9 cellular contexts compared by ENCODE assay signal in genomic region chr22:37808294-37808657, GRCh38. TPM values are rescaled to one million over a fixed set of nuclear protein-coding genes. Genes with fewer than 3 reads are reported as not detected.
DNase-seq lines count a peak whose midpoint lies in the region; ATAC-seq and TF ChIP-seq lines count a peak whose summit lies in the region.
"Had no signal": no experiment of that assay in that cellular context is flagged by ENCODE, and none has a peak within 500 bp of the region (broad histone marks: within the 10 kb centered on the region; RNA-seq: fewer than 3 reads in every experiment).

No MANE protein-coding gene starts in this region.

- H3K27me3 Mint-ChIP-seq in T-helper 1 cell treated with Interleukin-12 subunit alpha and Interleukin-12 subunit beta and Interleukin-4 antibody, amounts not matched to agents 30 μg/mL and 1 μg/mL, for 36 hours (ENCODE audit: low read depth), result peaks cover 27% of the 10 kb centered on the region
- H3K27me3 Mint-ChIP-seq in activated CD8-positive, alpha-beta T cell treated with anti-CD3 and anti-CD28 coated beads for 36 hours, result peaks cover 48% of the 10 kb centered on the region
- H3K27me3 Mint-ChIP-seq in stimulated activated naive CD8-positive, alpha-beta T cell treated with anti-CD3 and anti-CD28 coated beads, Interleukin-15, amount 100 ng/mL, for 72 hours, result peaks cover 78% of the 10 kb centered on the region

- TF ChIP-seq CTCF in activated CD8-positive, alpha-beta T cell treated with anti-CD3 and anti-CD28 coated beads for 36 hours (IDR thresholded peaks at IDR 0.05), result no peak

- H3K9me3 Mint-ChIP-seq in T-helper 1 cell treated with Interleukin-12 subunit alpha and Interleukin-12 subunit beta and Interleukin-4 antibody, amounts not matched to agents 30 μg/mL and 1 μg/mL, for 36 hours, result no peaks in the 10 kb centered on the region
- H3K9me3 Mint-ChIP-seq in activated CD8-positive, alpha-beta T cell treated with anti-CD3 and anti-CD28 coated beads for 36 hours, result no peaks in the 10 kb centered on the region
- no peaks in the 10 kb centered on the region for H3K9me3 Mint-ChIP-seq in stimulated activated naive CD8-positive, alpha-beta T cell treated with anti-CD3 and anti-CD28 coated beads, Interleukin-15, amount 100 ng/mL, for 72 hours

- DNase-seq in T-helper 1 cell (no peak), cerebellum (ENCODE audit: low spot score) (no peak), KBM-7 (no peak)
- DNase-seq in activated CD8-positive, alpha-beta T cell treated with anti-CD3 and anti-CD28 coated beads for 36 hours, result no peak
- no peak for DNase-seq in stimulated activated naive CD8-positive, alpha-beta T cell treated with anti-CD3 and anti-CD28 coated beads, Interleukin-15, amount 100 ng/mL, for 72 hours
- DNase-seq: NCI-H2081 treated with DMSO at 0.1 percent for 48 hours had no signal

- POLR2A ChIA-PET in activated CD8-positive, alpha-beta T cell treated with anti-CD3 and anti-CD28 coated beads for 36 hours (lab: Charles Lee), result interaction anchor here (1.0 to 3.2 kb wide), 4 partner anchors 11 to 200 kb away, joined by 3 to 7 read pairs (median 3); partner anchors contain the start of gene GGA1

- peak overlapping the region; percentile 89 for H3K4me3 ChIP-seq in iPS-18c (ENCODE audit: insufficient read depth, low read depth, low read length)

- intact Hi-C loops in activated CD8-positive, alpha-beta T cell treated with anti-CD3 and anti-CD28 coated beads for 36 hours (cut with micrococcal nuclease), result no loop called here

- H3K36me3 Mint-ChIP-seq in T-helper 1 cell treated with Interleukin-12 subunit alpha and Interleukin-12 subunit beta and Interleukin-4 antibody, amounts not matched to agents 30 μg/mL and 1 μg/mL, for 36 hours (ENCODE audit: low read depth), result peaks cover 3% of the 10 kb centered on the region
- H3K36me3 Mint-ChIP-seq in activated CD8-positive, alpha-beta T cell treated with anti-CD3 and anti-CD28 coated beads for 36 hours (ENCODE audit: low read depth), result no peaks in the 10 kb centered on the region

- CTCF ChIA-PET in activated CD8-positive, alpha-beta T cell treated with anti-CD3 and anti-CD28 coated beads for 36 hours (lab: Charles Lee), result interaction anchor here (0.5 to 5.8 kb wide), 10 partner anchors 10 to 201 kb away, joined by 3 to 73 read pairs (median 4); partner anchors contain the start of genes ANKRD54 and TRIOBP

- no peak overlapping the region for H3K27ac Mint-ChIP-seq in T-helper 1 cell treated with Interleukin-12 subunit alpha and Interleukin-12 subunit beta and Interleukin-4 antibody, amounts not matched to agents 30 μg/mL and 1 μg/mL, for 36 hours
- H3K27ac Mint-ChIP-seq in activated CD8-positive, alpha-beta T cell treated with anti-CD3 and anti-CD28 coated beads for 36 hours, result no peak overlapping the region
- no peak overlapping the region for H3K27ac Mint-ChIP-seq in stimulated activated naive CD8-positive, alpha-beta T cell treated with anti-CD3 and anti-CD28 coated beads, Interleukin-15, amount 100 ng/mL, for 72 hours

- ATAC-seq in activated CD8-positive, alpha-beta T cell treated with anti-CD3 and anti-CD28 coated beads for 36 hours, result no peak
- no peak for ATAC-seq in stimulated activated naive CD8-positive, alpha-beta T cell treated with anti-CD3 and anti-CD28 coated beads, Interleukin-15, amount 100 ng/mL, for 72 hours
- no peak for ATAC-seq in GM18502 (IDR thresholded peaks at IDR 0.05; ENCODE audit: poor library complexity, unreplicated experiment)

- H3K4me1 Mint-ChIP-seq in T-helper 1 cell treated with Interleukin-12 subunit alpha and Interleukin-12 subunit beta and Interleukin-4 antibody, amounts not matched to agents 30 μg/mL and 1 μg/mL, for 36 hours (ENCODE audit: low read depth), result peaks cover 32% of the 10 kb centered on the region
- peaks cover 27% of the 10 kb centered on the region for H3K4me1 Mint-ChIP-seq in activated CD8-positive, alpha-beta T cell treated with anti-CD3 and anti-CD28 coated beads for 36 hours (ENCODE audit: low read depth)
- peaks cover 47% of the 10 kb centered on the region for H3K4me1 Mint-ChIP-seq in stimulated activated naive CD8-positive, alpha-beta T cell treated with anti-CD3 and anti-CD28 coated beads, Interleukin-15, amount 100 ng/mL, for 72 hours

- peak overlapping the region; percentile 77 for H3K4me3 Mint-ChIP-seq in T-helper 1 cell treated with Interleukin-12 subunit alpha and Interleukin-12 subunit beta and Interleukin-4 antibody, amounts not matched to agents 30 μg/mL and 1 μg/mL, for 36 hours
- peak overlapping the region; percentile 77 for H3K4me3 Mint-ChIP-seq in activated CD8-positive, alpha-beta T cell treated with anti-CD3 and anti-CD28 coated beads for 36 hours
- peak overlapping the region; percentile 69 to 81 for H3K4me3 Mint-ChIP-seq in stimulated activated naive CD8-positive, alpha-beta T cell treated with anti-CD3 and anti-CD28 coated beads, Interleukin-15, amount 100 ng/mL, for 72 hours

- in situ Hi-C loops in KBM-7 (cut with MboI; ENCODE audit: low pct_unique_long_range_greater_than_20kb, low sequenced_read_pairs), result no loop called here

- no peaks in the 10 kb centered on the region for H3K9me3 ChIP-seq in iPS-18c (ENCODE audit: control insufficient read depth, insufficient read depth, low read length)

RNA-seq across cellular contexts. Expression of gene GCAT, which starts 0.5 kb away (rescaled TPM):
- total RNA-seq in activated CD8-positive, alpha-beta T cell treated with anti-CD3 and anti-CD28 coated beads for 36 hours, result 10 to 100 TPM; 19.0 to 20.4 TPM
- total RNA-seq in cerebellum, result 5.7 TPM

RNA-seq across cellular contexts. Expression of gene GALR3, which starts 14.9 kb away (rescaled TPM):
- total RNA-seq in activated CD8-positive, alpha-beta T cell treated with anti-CD3 and anti-CD28 coated beads for 36 hours, result not detected
- total RNA-seq in cerebellum, result not detected

RNA-seq across cellular contexts. Expression of gene ANKRD54, which starts 35.9 kb away (rescaled TPM):
- total RNA-seq in activated CD8-positive, alpha-beta T cell treated with anti-CD3 and anti-CD28 coated beads for 36 hours, result 10 to 100 TPM; 17.2 to 17.5 TPM
- total RNA-seq in cerebellum, result 17.9 TPM

RNA-seq across cellular contexts. Expression of gene EIF3L, which starts 40.9 kb away (rescaled TPM):
- 100 to 1,000 TPM; 687 to 694 TPM for total RNA-seq in activated CD8-positive, alpha-beta T cell treated with anti-CD3 and anti-CD28 coated beads for 36 hours
- total RNA-seq in cerebellum, result 387 TPM
